Comparison of ENCODE assay signal across 17 cellular contexts in the genomic region with DNA sequence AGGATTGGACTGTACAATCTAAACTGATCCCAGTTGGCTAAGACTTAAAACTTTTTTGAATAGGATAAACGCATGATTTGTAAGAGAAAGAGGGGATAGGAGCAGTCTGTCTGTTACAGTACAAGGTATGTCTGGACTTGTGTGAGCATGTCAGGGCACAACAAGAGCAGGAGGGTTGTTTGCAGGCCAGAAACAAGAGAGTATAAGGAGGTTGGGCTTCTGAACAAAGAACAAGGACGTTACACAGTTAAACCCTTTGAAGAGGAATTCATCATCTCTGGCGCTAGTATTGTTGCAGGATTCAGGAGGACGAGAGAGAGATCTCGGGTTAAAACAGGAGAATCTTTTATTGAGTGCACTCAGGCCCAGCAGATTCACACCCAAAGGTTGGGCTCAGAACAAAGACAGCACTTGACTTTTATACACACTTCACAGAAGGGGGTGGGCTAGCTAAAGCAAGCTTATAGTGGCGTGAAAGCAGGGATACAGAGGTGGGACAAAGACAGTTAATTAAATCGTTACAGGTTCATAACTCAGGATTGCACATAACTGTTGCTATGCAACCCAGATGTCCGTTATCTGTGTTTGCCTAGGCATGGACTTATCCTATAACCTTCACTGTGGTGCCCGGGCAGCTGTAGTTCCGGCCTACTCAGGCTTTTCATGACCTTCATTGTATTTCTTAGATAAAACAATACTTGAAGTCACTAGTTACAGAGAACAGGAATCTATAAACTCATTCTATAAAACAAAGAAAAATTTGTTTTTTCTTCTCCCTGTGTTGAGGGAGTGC. TPM values are rescaled to one million over a fixed set of nuclear protein-coding genes. Genes with fewer than 3 reads are reported as not detected.
A peak's percentile ranks its signal among the peaks of the same experiment; 100 is the strongest.
DNase-seq lines count a peak whose midpoint lies in the region; ATAC-seq and TF ChIP-seq lines count a peak whose summit lies in the region.
"Had no signal": no experiment of that assay in that cellular context is flagged by ENCODE, and none has a peak within 500 bp of the region (broad histone marks: within the 10 kb centered on the region; RNA-seq: fewer than 3 reads in every experiment).

No MANE protein-coding gene starts in this region.

- peaks cover 3% of the 10 kb centered on the region for H3K4me1 Mint-ChIP-seq in activated T-helper 2 cell treated with anti-CD3 and anti-CD28 coated beads, Interferon-gamma antibody, Interleukin-2, Interleukin-4, amounts not matched to agents 10 μg/mL and 5 μg/mL and 100 μg/mL, durations not matched to agents 14 hours and 24 hours and 36 hours (ENCODE audit: low read depth)
- peaks cover 16% of the 10 kb centered on the region for H3K4me1 Mint-ChIP-seq in progenitor cell of endocrine pancreas (ENCODE audit: low read depth)

- intact Hi-C loops in activated T-helper 2 cell treated with anti-CD3 and anti-CD28 coated beads, Interferon-gamma antibody, Interleukin-2, Interleukin-4, amounts not matched to agents 10 μg/mL and 5 μg/mL and 100 μg/mL, durations not matched to agents 14 hours and 24 hours and 36 hours (cut with micrococcal nuclease) = no loop called here

- peaks cover 69% of the 10 kb centered on the region for H3K36me3 Mint-ChIP-seq in activated T-helper 2 cell treated with anti-CD3 and anti-CD28 coated beads, Interferon-gamma antibody, Interleukin-2, Interleukin-4, amounts not matched to agents 10 μg/mL and 5 μg/mL and 100 μg/mL, durations not matched to agents 14 hours and 24 hours and 36 hours (ENCODE audit: low read depth)
- H3K36me3 Mint-ChIP-seq in progenitor cell of endocrine pancreas (ENCODE audit: insufficient read depth) = peaks cover 32% of the 10 kb centered on the region

- DNase-seq in NCI-H146 treated with DMSO at 0.1 percent for 48 hours (lab: John Stamatoyannopoulos, UW; ENCODE audit: unreplicated experiment) = peak; percentile 92
- no peak for DNase-seq in activated T-helper 2 cell treated with anti-CD3 and anti-CD28 coated beads, Interferon-gamma antibody, Interleukin-2, Interleukin-4, amounts not matched to agents 10 μg/mL and 5 μg/mL and 100 μg/mL, durations not matched to agents 14 hours and 24 hours and 36 hours (ENCODE audit: low spot score)
- peak; percentile 7 for DNase-seq in fibroblast of the aortic adventitia (ENCODE audit: low read depth)
- DNase-seq in progenitor cell of endocrine pancreas (ENCODE audit: low spot score, unreplicated experiment) = no peak
- DNase-seq in putamen (ENCODE audit: low spot score) = no peak
- no peak for DNase-seq in NCI-H2196 (lab: John Stamatoyannopoulos, UW; ENCODE audit: unreplicated experiment)
- no peak for DNase-seq in HPDE6-E6E7 (ENCODE audit: extremely low spot score)
- DNase-seq: activated CD4-positive, alpha-beta T cell treated with anti-CD3 and anti-CD28 coated beads, Interleukin-2, amount 50 U/mL, for 1 hour; activated T-cell treated with anti-CD3 and anti-CD28 coated beads, Interleukin-2, amount 50 U/mL, for 24 hours; brain microvascular endothelial cell; kidney; NCI-H2029; NCI-H524 treated with DMSO at 0.1 percent for 48 hours; stimulated activated CD4-positive, alpha-beta T cell treated with anti-CD3 and anti-CD28 coated beads, Interleukin-2, amount 100 ng/mL, for 48 hours had no signal

- H3K4me3 Mint-ChIP-seq in activated T-helper 2 cell treated with anti-CD3 and anti-CD28 coated beads, Interferon-gamma antibody, Interleukin-2, Interleukin-4, amounts not matched to agents 10 μg/mL and 5 μg/mL and 100 μg/mL, durations not matched to agents 14 hours and 24 hours and 36 hours (ENCODE audit: low read depth) = no peak overlapping the region
- H3K4me3 Mint-ChIP-seq in progenitor cell of endocrine pancreas (ENCODE audit: low read depth) = no peak overlapping the region
- H3K4me3 Mint-ChIP-seq: activated naive CD4-positive, alpha-beta T cell treated with anti-CD3 and anti-CD28 coated beads, Interleukin-2, amount 50 U/mL, for 24 hours; activated T-cell treated with anti-CD3 and anti-CD28 coated beads, Interleukin-2, amount 50 U/mL, for 24 hours had no signal

- no peak for TF ChIP-seq CTCF in fibroblast of the aortic adventitia (IDR thresholded peaks at IDR 0.05; ENCODE audit: insufficient read depth, low read length)
- no peak for TF ChIP-seq CTCF in progenitor cell of endocrine pancreas (IDR thresholded peaks at IDR 0.05; ENCODE audit: unreplicated experiment)

- H3K4me3 ChIP-seq in fibroblast of the aortic adventitia (ENCODE audit: low read depth, low read length) = no peak overlapping the region

- peak overlapping the region; percentile 1 for H3K27ac Mint-ChIP-seq in activated T-helper 2 cell treated with anti-CD3 and anti-CD28 coated beads, Interferon-gamma antibody, Interleukin-2, Interleukin-4, amounts not matched to agents 10 μg/mL and 5 μg/mL and 100 μg/mL, durations not matched to agents 14 hours and 24 hours and 36 hours
- peak overlapping the region; percentile 82 for H3K27ac Mint-ChIP-seq in progenitor cell of endocrine pancreas
- H3K27ac Mint-ChIP-seq: activated naive CD4-positive, alpha-beta T cell treated with anti-CD3 and anti-CD28 coated beads, Interleukin-2, amount 50 U/mL, for 24 hours; activated T-cell treated with anti-CD3 and anti-CD28 coated beads, Interleukin-2, amount 50 U/mL, for 24 hours had no signal

- ATAC-seq in HG03439 (IDR thresholded peaks at IDR 0.05; ENCODE audit: unreplicated experiment) = no peak
- ATAC-seq: SK-N-SH treated with all-trans-retinoic acid at 6 μM for 48 hours had no signal

- H3K27me3 Mint-ChIP-seq in activated T-helper 2 cell treated with anti-CD3 and anti-CD28 coated beads, Interferon-gamma antibody, Interleukin-2, Interleukin-4, amounts not matched to agents 10 μg/mL and 5 μg/mL and 100 μg/mL, durations not matched to agents 14 hours and 24 hours and 36 hours (ENCODE audit: low read depth) = no peaks in the 10 kb centered on the region
- H3K27me3 Mint-ChIP-seq in progenitor cell of endocrine pancreas = no peaks in the 10 kb centered on the region
- H3K27me3 Mint-ChIP-seq: activated naive CD4-positive, alpha-beta T cell treated with anti-CD3 and anti-CD28 coated beads, Interleukin-2, amount 50 U/mL, for 24 hours; activated T-cell treated with anti-CD3 and anti-CD28 coated beads, Interleukin-2, amount 50 U/mL, for 24 hours had no signal

- peaks cover 48% of the 10 kb centered on the region for H3K9me3 Mint-ChIP-seq in activated T-helper 2 cell treated with anti-CD3 and anti-CD28 coated beads, Interferon-gamma antibody, Interleukin-2, Interleukin-4, amounts not matched to agents 10 μg/mL and 5 μg/mL and 100 μg/mL, durations not matched to agents 14 hours and 24 hours and 36 hours
- peaks cover 30% of the 10 kb centered on the region for H3K9me3 Mint-ChIP-seq in progenitor cell of endocrine pancreas (ENCODE audit: low read depth)
- H3K9me3 Mint-ChIP-seq: activated naive CD4-positive, alpha-beta T cell treated with anti-CD3 and anti-CD28 coated beads, Interleukin-2, amount 50 U/mL, for 24 hours had no signal

RNA-seq across cellular contexts. Expression of a gene that starts 34.4 kb away (rescaled TPM):
- 90.5 and 92.2 TPM in 2 replicates for total RNA-seq in activated T-helper 2 cell treated with anti-CD3 and anti-CD28 coated beads, Interferon-gamma antibody, Interleukin-2, Interleukin-4, amounts not matched to agents 10 μg/mL and 5 μg/mL and 100 μg/mL, durations not matched to agents 14 hours and 24 hours and 36 hours
- total RNA-seq in fibroblast of the aortic adventitia (ENCODE audit: low replicate concordance) (34.3 and 149 TPM in 2 replicates), progenitor cell of endocrine pancreas (90.8 and 98.3 TPM in 2 replicates)

Comparison
In these comparisons a context has a peak if more than half of its experiments do, and no peak if none do; other contexts are left out.
1. DNase-seq: peak in NCI-H146 treated with DMSO at 0.1 percent for 48 hours (single experiment) and fibroblast of the aortic adventitia (single experiment); none in activated T-helper 2 cell treated with anti-CD3 and anti-CD28 coated beads, Interferon-gamma antibody, Interleukin-2, Interleukin-4, amounts not matched to agents 10 μg/mL and 5 μg/mL and 100 μg/mL, durations not matched to agents 14 hours and 24 hours and 36 hours (single experiment), progenitor cell of endocrine pancreas (single experiment), putamen (single experiment), NCI-H2196 (single experiment) and HPDE6-E6E7 (single experiment).